Comparison of ENCODE assay signal across 8 cellular contexts in genomic region chr11:32893091-32893946, GRCh38. TPM values are rescaled to one million over a fixed set of nuclear protein-coding genes. Genes with fewer than 3 reads are reported as not detected.
A peak's percentile ranks its signal among the peaks of the same experiment; 100 is the strongest.
DNase-seq lines count a peak whose midpoint lies in the region; ATAC-seq and TF ChIP-seq lines count a peak whose summit lies in the region.

No MANE protein-coding gene starts in this region.

- peaks cover 21 to 36% (median 32%) of the 10 kb centered on the region in 10 experiments for H3K4me1 ChIP-seq in BLaER1 treated with 17β-estradiol and CSF1 and Interleukin-3, amounts not matched to agents 10 nM and 100 nM
- H3K4me1 ChIP-seq in Peyer's patch (peaks cover 0 to 8% (median 3%) of the 10 kb centered on the region in 4 donors), osteoblast (ENCODE audit: insufficient read depth, low read length) (peaks cover 11% of the 10 kb centered on the region)

- H3K4me3 ChIP-seq in BLaER1 treated with 17β-estradiol and CSF1 and Interleukin-3, amounts not matched to agents 10 nM and 100 nM = peak overlapping the region; percentile 72 to 97 (median 89)
- peak overlapping the region; percentile 77 to 96 (median 84) for H3K4me3 ChIP-seq in Peyer's patch
- H3K4me3 ChIP-seq in osteoblast (ENCODE audit: insufficient read depth, low read length) = peak overlapping the region; percentile 89

- peak overlapping the region; percentile 81 for H2AFZ ChIP-seq in osteoblast (ENCODE audit: low read length)

- peaks cover 5 to 36% (median 26%) of the 10 kb centered on the region in 11 experiments; a peak in 19 of 22 replicates for H4K20me1 ChIP-seq in BLaER1 treated with 17β-estradiol and CSF1 and Interleukin-3, amounts not matched to agents 10 nM and 100 nM
- no peaks in the 10 kb centered on the region for H4K20me1 ChIP-seq in osteoblast (ENCODE audit: insufficient read depth, low read length)

- peak; percentile 51 to 83 (median 72) for DNase-seq in Peyer's patch
- DNase-seq in activated naive CD4-positive, alpha-beta T cell treated with anti-CD3 and anti-CD28 coated beads, Interleukin-2, amount 10 ng/mL, durations not matched to agents 7 days and 5 days = peak; percentile 62
- DNase-seq in globus pallidus (ENCODE audit: low spot score) = peak; percentile 48
- peak; percentile 94 for DNase-seq in osteoblast (ENCODE audit: insufficient read length, low spot score, missing footprints)
- DNase-seq in type B pancreatic cell (ENCODE audit: extremely low spot score, unreplicated experiment) = peak; percentile 84

- peak overlapping the region; percentile 68 to 99 (median 97) for H3K27ac ChIP-seq in BLaER1 treated with 17β-estradiol and CSF1 and Interleukin-3, amounts not matched to agents 10 nM and 100 nM
- H3K27ac ChIP-seq in Peyer's patch (peak overlapping the region; percentile 82 to 93 (median 88)), osteoblast (ENCODE audit: low read depth, low read length) (peak overlapping the region; percentile 88)

- H3K36me3 Mint-ChIP-seq in activated naive CD4-positive, alpha-beta T cell treated with anti-CD3 and anti-CD28 coated beads, Interleukin-2, amount 10 ng/mL, durations not matched to agents 7 days and 5 days = peaks cover 2% of the 10 kb centered on the region
- peaks cover 13% of the 10 kb centered on the region for H3K36me3 Mint-ChIP-seq in type B pancreatic cell

- peaks cover 28% of the 10 kb centered on the region for H3K4me1 Mint-ChIP-seq in activated naive CD4-positive, alpha-beta T cell treated with anti-CD3 and anti-CD28 coated beads, Interleukin-2, amount 10 ng/mL, durations not matched to agents 7 days and 5 days
- H3K4me1 Mint-ChIP-seq in type B pancreatic cell (ENCODE audit: unreplicated experiment) = peaks cover 31% of the 10 kb centered on the region

- peak in 4 of 6 experiments; percentile 35 to 47 (median 42) for TF ChIP-seq CTCF in Peyer's patch (IDR thresholded peaks at IDR 0.05)
- peak; percentile 40 for TF ChIP-seq CTCF in osteoblast (IDR thresholded peaks at IDR 0.05; ENCODE audit: extremely low read depth, low read depth, low read length)
- peak; percentile 75 for TF ChIP-seq CTCF in type B pancreatic cell (conservative IDR thresholded peaks at IDR 0.05)

- peak overlapping the region; percentile 71 to 92 (median 85); a peak in 21 of 22 replicates for H3K4me2 ChIP-seq in BLaER1 treated with 17β-estradiol and CSF1 and Interleukin-3, amounts not matched to agents 10 nM and 100 nM
- peak overlapping the region; percentile 87 for H3K4me2 ChIP-seq in osteoblast (ENCODE audit: insufficient read depth, low read length)

- H3K27ac Mint-ChIP-seq in activated naive CD4-positive, alpha-beta T cell treated with anti-CD3 and anti-CD28 coated beads, Interleukin-2, amount 10 ng/mL, durations not matched to agents 7 days and 5 days = peak overlapping the region; percentile 82
- peak overlapping the region; percentile 93 for H3K27ac Mint-ChIP-seq in type B pancreatic cell

- H3K9me3 ChIP-seq in BLaER1 treated with 17β-estradiol and CSF1 and Interleukin-3, amounts not matched to agents 10 nM and 100 nM (replicated peaks in 1 of 11) = peaks cover 2 to 7% (median 3%) of the 10 kb centered on the region in 11 experiments; a peak in 16 of 22 replicates
- H3K9me3 ChIP-seq in Peyer's patch = no peaks in the 10 kb centered on the region
- no peaks in the 10 kb centered on the region for H3K9me3 ChIP-seq in osteoblast (ENCODE audit: low read depth, low read length)

- peaks cover 0 to 27% (median 11%) of the 10 kb centered on the region in 11 experiments; a peak in 14 of 22 replicates for H3K36me3 ChIP-seq in BLaER1 treated with 17β-estradiol and CSF1 and Interleukin-3, amounts not matched to agents 10 nM and 100 nM
- H3K36me3 ChIP-seq in Peyer's patch (no peaks in the 10 kb centered on the region), osteoblast (ENCODE audit: insufficient read depth, low read length) (no peaks in the 10 kb centered on the region)

- peak overlapping the region; percentile 95 for H3K4me3 Mint-ChIP-seq in activated naive CD4-positive, alpha-beta T cell treated with anti-CD3 and anti-CD28 coated beads, Interleukin-2, amount 10 ng/mL, durations not matched to agents 7 days and 5 days
- peak overlapping the region; percentile 96 for H3K4me3 Mint-ChIP-seq in type B pancreatic cell

- no peaks in the 10 kb centered on the region for H3K9me3 Mint-ChIP-seq in activated naive CD4-positive, alpha-beta T cell treated with anti-CD3 and anti-CD28 coated beads, Interleukin-2, amount 10 ng/mL, durations not matched to agents 7 days and 5 days
- H3K9me3 Mint-ChIP-seq in type B pancreatic cell = no peaks in the 10 kb centered on the region

- peaks cover 20% of the 10 kb centered on the region for H3K27me3 Mint-ChIP-seq in activated naive CD4-positive, alpha-beta T cell treated with anti-CD3 and anti-CD28 coated beads, Interleukin-2, amount 10 ng/mL, durations not matched to agents 7 days and 5 days
- peaks cover 3% of the 10 kb centered on the region for H3K27me3 Mint-ChIP-seq in type B pancreatic cell

- no peaks in the 10 kb centered on the region for H3K27me3 ChIP-seq in BLaER1 treated with 17β-estradiol and CSF1 and Interleukin-3, amounts not matched to agents 10 nM and 100 nM
- no peaks in the 10 kb centered on the region for H3K27me3 ChIP-seq in Peyer's patch
- no peaks in the 10 kb centered on the region for H3K27me3 ChIP-seq in osteoblast (ENCODE audit: insufficient read depth, low read length)

- H3K9ac ChIP-seq in BLaER1 treated with 17β-estradiol and CSF1 and Interleukin-3, amounts not matched to agents 10 nM and 100 nM = peak overlapping the region; percentile 83 to 99 (median 97)

- H3K79me2 ChIP-seq in osteoblast (ENCODE audit: insufficient read depth, low read length) = peaks cover 52% of the 10 kb centered on the region

- peak; percentile 34 for ATAC-seq in GM19023 (IDR thresholded peaks at IDR 0.05; ENCODE audit: unreplicated experiment)
- peak; percentile 37 for ATAC-seq in HG03175 (IDR thresholded peaks at IDR 0.05; ENCODE audit: unreplicated experiment)

- CTCF ChIA-PET in activated naive CD4-positive, alpha-beta T cell treated with anti-CD3 and anti-CD28 coated beads, Interleukin-2, amount 10 ng/mL, durations not matched to agents 7 days and 5 days (lab: Charles Lee) = interaction anchor here (1.3 kb wide), 1 partner anchor 66 kb away, joined by 3 read pairs; no protein-coding TSS in a partner anchor

- TF ChIP-seq POLR2A in Peyer's patch (IDR thresholded peaks at IDR 0.05) = no peak

RNA-seq across cellular contexts. Expression of gene QSER1, which starts 0.7 kb away (rescaled TPM):
- total RNA-seq in Peyer's patch = 100 to 1,000 TPM in 1 of 4 donors, 10 to 100 TPM in 3; 17.7 to 111 (median 21.9) TPM
- 25.6 and 28.6 TPM in 2 replicates for total RNA-seq in osteoblast
- 29.4 and 54.4 TPM in 2 replicates for total RNA-seq in type B pancreatic cell (ENCODE audit: low replicate concordance)

Comparison
In these comparisons a context has a peak if more than half of its experiments do, and no peak if none do; other contexts are left out.
1. Peak in every context shown above with its lines: DNase-seq, ATAC-seq, H3K4me3 ChIP-seq and H3K27ac ChIP-seq.